In genomic region chr6:107328081-107328480, GRCh38 we compare ENCODE assay signal across 11 cellular contexts.
"Had no signal": no experiment of that assay in that cellular context is flagged by ENCODE, and none has a peak within 500 bp of the region (broad histone marks: within the 10 kb centered on the region; RNA-seq: fewer than 3 reads in every experiment).

No MANE protein-coding gene starts in this region.

- H3K36me3 ChIP-seq: HAP-1 had no signal

- ATAC-seq: GM23338, HCT116 had no signal

- H3K27ac ChIP-seq: GM23248 had no signal

- H3K4me3 ChIP-seq: GM23248, GM23338, HAP-1 had no signal

- H2AFZ ChIP-seq: GM23248, GM23338 had no signal

- DNase-seq: GM23248, GOT3, H7, H9, HCEC 1CT, HFFc6 had no signal

- FAIRE-seq: H1, H54 had no signal

- H3K9ac ChIP-seq: GM23248 had no signal

- H3K9me3 ChIP-seq: HAP-1 had no signal

- H3K4me2 ChIP-seq: GM23338 had no signal
